Comparison of ENCODE assay signal across 1 cellular context in the genomic region with DNA sequence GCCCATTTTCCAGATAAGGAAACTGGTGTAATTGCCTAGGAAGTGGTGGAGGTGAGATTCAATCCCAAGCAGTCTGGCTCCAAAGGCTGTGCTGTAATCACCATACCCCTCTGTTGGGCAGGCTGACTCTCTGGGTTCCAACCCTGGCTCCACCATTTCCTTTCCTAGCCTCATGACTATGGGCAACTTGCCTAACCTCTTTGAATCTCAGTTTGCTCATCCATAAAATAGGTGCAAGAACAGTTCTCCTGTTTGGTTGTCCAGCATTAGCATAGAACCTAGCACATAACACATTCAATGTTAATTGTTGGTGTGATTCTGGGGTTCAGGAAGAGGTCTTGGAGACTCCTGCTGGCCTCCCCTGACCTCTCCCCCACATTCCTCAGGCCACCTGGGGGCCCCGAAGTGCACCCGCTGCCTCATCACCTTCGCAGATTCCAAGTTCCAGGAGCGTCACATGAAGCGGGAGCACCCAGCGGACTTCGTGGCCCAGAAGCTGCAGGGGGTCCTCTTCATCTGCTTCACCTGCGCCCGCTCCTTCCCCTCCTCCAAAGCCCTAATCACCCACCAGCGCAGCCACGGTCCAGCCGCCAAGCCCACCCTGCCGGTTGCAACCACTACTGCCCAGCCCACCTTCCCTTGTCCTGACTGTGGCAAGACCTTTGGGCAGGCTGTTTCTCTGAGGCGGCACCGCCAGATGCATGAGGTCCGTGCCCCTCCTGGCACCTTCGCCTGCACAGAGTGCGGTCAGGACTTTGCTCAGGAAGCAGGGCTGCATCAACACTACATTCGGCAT.
TF ChIP-seq lines count a peak whose summit lies in the region.

No MANE protein-coding gene starts in this region.

TF ChIP-seq in GM12878, 131 proteins besides CTCF, POLR2A, EP300 and RAD21:
- TF ChIP-seq LARP7 (IDR thresholded peaks at IDR 0.05) (no peak), STAT3 (IDR thresholded peaks at IDR 0.05; ENCODE audit: low read depth, low read length) (no peak), SMARCA5 (IDR thresholded peaks at IDR 0.05) (no peak), RUNX3 (IDR thresholded peaks at IDR 0.05; ENCODE audit: low read length) (no peak), BHLHE40 (IDR thresholded peaks at IDR 0.05; ENCODE audit: borderline replicate concordance in 1 of 2, low read depth in 2 of 2, low read length in 1 of 2) (no peak), RB1 (IDR thresholded peaks at IDR 0.05; ENCODE audit: borderline replicate concordance) (no peak), MTA2 (IDR thresholded peaks at IDR 0.05; ENCODE audit: low read depth) (no peak)
